20 cellular contexts compared by ENCODE assay signal in genomic region chr17:44995602-44996001, GRCh38. TPM values are rescaled to one million over a fixed set of nuclear protein-coding genes. Genes with fewer than 3 reads are reported as not detected.
DNase-seq lines count a peak whose midpoint lies in the region; ATAC-seq and TF ChIP-seq lines count a peak whose summit lies in the region.
"Had no signal": no experiment of that assay in that cellular context is flagged by ENCODE, and none has a peak within 500 bp of the region (broad histone marks: within the 10 kb centered on the region; RNA-seq: fewer than 3 reads in every experiment).

No MANE protein-coding gene starts in this region.

- ATAC-seq in heart right ventricle = peak in 5 of 8 donors; percentile 41 to 83 (median 65)
- no peak for ATAC-seq in HG03439 (IDR thresholded peaks at IDR 0.05; ENCODE audit: unreplicated experiment)
- ATAC-seq: CD8-positive, alpha-beta T cell had no signal

- H3K4me1 ChIP-seq in HEK293 (ENCODE audit: control insufficient read depth, insufficient read depth, low read length) (0 out of 2 replicates have a peak, but pooled peaks cover 3% of the 10 kb centered on the region), heart right ventricle (peaks cover 0 to 18% (median 11%) of the 10 kb centered on the region in 9 donors), osteoblast (ENCODE audit: insufficient read depth, low read length) (no peaks in the 10 kb centered on the region), transverse colon (no peaks in the 10 kb centered on the region)

- H4K20me1 ChIP-seq in osteoblast (ENCODE audit: insufficient read depth, low read length) = no peaks in the 10 kb centered on the region
- H4K20me1 ChIP-seq: BLaER1 treated with 17β-estradiol and CSF1 and Interleukin-3, amounts not matched to agents 10 nM and 100 nM had no signal

- no peaks in the 10 kb centered on the region for H3K4me1 Mint-ChIP-seq in activated naive CD4-positive, alpha-beta T cell treated with anti-CD3 and anti-CD28 coated beads, Interleukin-2, amount 10 ng/mL, durations not matched to agents 7 days and 5 days

- DNase-seq in WERI-Rb-1 = peak; percentile 62
- peak; percentile 38 to 45 for DNase-seq in heart right ventricle
- peak; percentile 66 for DNase-seq in osteoblast (ENCODE audit: insufficient read length, low spot score, missing footprints)
- DNase-seq in activated naive CD4-positive, alpha-beta T cell treated with anti-CD3 and anti-CD28 coated beads, Interleukin-2, amount 10 ng/mL, durations not matched to agents 7 days and 5 days = no peak
- no peak for DNase-seq in transverse colon
- DNase-seq: Calu3; CD8-positive, alpha-beta T cell; EL; GF-D8; KG1; NCI-H1092 treated with DMSO at 0.1 percent for 48 hours; NCI-H1436 treated with DMSO at 0.1 percent for 48 hours; NCI-H1930; NCI-H2227 treated with DMSO at 0.1 percent for 48 hours; NCI-H510A; NK-92 treated with Interleukin-12 subunit alpha and Interleukin-12 subunit beta, amount 100 ng/mL, for 24 hours had no signal

- no peaks in the 10 kb centered on the region for H3K79me2 ChIP-seq in osteoblast (ENCODE audit: insufficient read depth, low read length)

- CTCF ChIA-PET in HEK293 (lab: Yijun Ruan, JAX) = interaction anchor here (0.7 to 1.7 kb wide), 4 partner anchors 18 to 783 kb away, joined by 3 to 5 read pairs (median 3); no protein-coding TSS in a partner anchor
- CTCF ChIA-PET in activated naive CD4-positive, alpha-beta T cell treated with anti-CD3 and anti-CD28 coated beads, Interleukin-2, amount 10 ng/mL, durations not matched to agents 7 days and 5 days (lab: Charles Lee) = no interaction called here

- H3K4me2 ChIP-seq in osteoblast (ENCODE audit: insufficient read depth, low read length) = no peak overlapping the region

- TF ChIP-seq CTCF in HEK293 (tag by site-specific recombination; IDR thresholded peaks at IDR 0.05) (no peak), WERI-Rb-1 (IDR thresholded peaks at IDR 0.05; ENCODE audit: low read depth, low read length) (no peak), heart right ventricle (IDR thresholded peaks at IDR 0.05) (no peak), osteoblast (IDR thresholded peaks at IDR 0.05; ENCODE audit: extremely low read depth, low read depth, low read length) (no peak), transverse colon (IDR thresholded peaks at IDR 0.05) (no peak)

- H3K36me3 ChIP-seq in HEK293 (ENCODE audit: control insufficient read depth in 2 of 2, insufficient read depth in 1 of 2, low read length in 2 of 2) (no peaks in the 10 kb centered on the region), WERI-Rb-1 (no peaks in the 10 kb centered on the region), heart right ventricle (no peaks in the 10 kb centered on the region), osteoblast (ENCODE audit: insufficient read depth, low read length) (no peaks in the 10 kb centered on the region), transverse colon (no peaks in the 10 kb centered on the region)
- H3K36me3 ChIP-seq: BLaER1 treated with 17β-estradiol and CSF1 and Interleukin-3, amounts not matched to agents 10 nM and 100 nM had no signal

- H3K9me3 Mint-ChIP-seq in activated naive CD4-positive, alpha-beta T cell treated with anti-CD3 and anti-CD28 coated beads, Interleukin-2, amount 10 ng/mL, durations not matched to agents 7 days and 5 days = no peaks in the 10 kb centered on the region

- H3K36me3 Mint-ChIP-seq in activated naive CD4-positive, alpha-beta T cell treated with anti-CD3 and anti-CD28 coated beads, Interleukin-2, amount 10 ng/mL, durations not matched to agents 7 days and 5 days = no peaks in the 10 kb centered on the region
- H3K36me3 Mint-ChIP-seq: CD8-positive, alpha-beta T cell had no signal

- H3K27ac Mint-ChIP-seq in activated naive CD4-positive, alpha-beta T cell treated with anti-CD3 and anti-CD28 coated beads, Interleukin-2, amount 10 ng/mL, durations not matched to agents 7 days and 5 days = no peak overlapping the region
- H3K27ac Mint-ChIP-seq: CD8-positive, alpha-beta T cell had no signal

- H3K4me3 Mint-ChIP-seq in activated naive CD4-positive, alpha-beta T cell treated with anti-CD3 and anti-CD28 coated beads, Interleukin-2, amount 10 ng/mL, durations not matched to agents 7 days and 5 days = no peak overlapping the region
- H3K4me3 Mint-ChIP-seq: CD8-positive, alpha-beta T cell had no signal

- POLR2A ChIA-PET in HEK293 (lab: Yijun Ruan, JAX) = interaction anchor here (0.7 kb wide), 1 partner anchor 65 kb away, joined by 3 read pairs; the partner anchor contains the start of gene NMT1

- intact Hi-C loops in heart right ventricle (cut with DNase I) = no loop called here
- intact Hi-C loops in transverse colon (cut with DNase I; ENCODE audit: low total_unique reads) = no loop called here

- H3K27me3 Mint-ChIP-seq in activated naive CD4-positive, alpha-beta T cell treated with anti-CD3 and anti-CD28 coated beads, Interleukin-2, amount 10 ng/mL, durations not matched to agents 7 days and 5 days = peaks cover 66% of the 10 kb centered on the region

- in situ Hi-C loops in transverse colon (cut with MboI; ENCODE audit: low pct_ligation_motif_present in 1 of 4, low pct_unique_long_range_greater_than_20kb in 1 of 4, low sequenced_read_pairs in 3 of 4) = no loop called here

- TF ChIP-seq EP300 in transverse colon (IDR thresholded peaks at IDR 0.05; ENCODE audit: low read depth) = no peak

- H3K27me3 ChIP-seq in WERI-Rb-1 (ENCODE audit: insufficient read depth, low read depth, severe bottlenecking) (no peaks in the 10 kb centered on the region), heart right ventricle (peaks cover 0 to 3% (median 0%) of the 10 kb centered on the region in 7 donors), osteoblast (ENCODE audit: insufficient read depth, low read length) (peaks cover 11% of the 10 kb centered on the region), transverse colon (no peaks in the 10 kb centered on the region)
- H3K27me3 ChIP-seq: BLaER1 treated with 17β-estradiol and CSF1 and Interleukin-3, amounts not matched to agents 10 nM and 100 nM had no signal

- no peak for TF ChIP-seq POLR2A in transverse colon (IDR thresholded peaks at IDR 0.05)

- WGBS in heart right ventricle, 2 donors = 23 to 25% methylated on average over 7 of the region's 7 CpGs
- WGBS in transverse colon (ENCODE audit: low coverage in 1 of 2), 2 donors = 46% methylated on average over 7 of the region's 7 CpGs; no CpG with 5 or more reads in 1 of the 2 donors

- H3K9me3 ChIP-seq in HEK293 (ENCODE audit: control insufficient read depth, insufficient read depth, low read depth, low read length) (0 out of 2 replicates have a peak, but pooled peaks cover 2% of the 10 kb centered on the region), WERI-Rb-1 (ENCODE audit: severe bottlenecking) (peaks cover 6% of the 10 kb centered on the region), heart right ventricle (peaks cover 0 to 10% (median 0%) of the 10 kb centered on the region in 11 donors), osteoblast (ENCODE audit: low read depth, low read length) (peaks cover 2% of the 10 kb centered on the region), transverse colon (no peaks in the 10 kb centered on the region)

- no peak overlapping the region for H2AFZ ChIP-seq in osteoblast (ENCODE audit: low read length)

- H3K4me3 ChIP-seq in HEK293 (ENCODE audit: low read depth, low read length) (no peak overlapping the region), WERI-Rb-1 (ENCODE audit: low read depth, low read length) (no peak overlapping the region), heart right ventricle (no peak overlapping the region), osteoblast (ENCODE audit: insufficient read depth, low read length) (no peak overlapping the region), transverse colon (no peak overlapping the region)
- H3K4me3 ChIP-seq: BLaER1 treated with 17β-estradiol and CSF1 and Interleukin-3, amounts not matched to agents 10 nM and 100 nM had no signal

- H3K27ac ChIP-seq in HEK293 (ENCODE audit: extremely low read depth, low read depth, low read length) = no peak overlapping the region
- peak overlapping the region; percentile 22 for H3K27ac ChIP-seq in WERI-Rb-1
- no peak overlapping the region for H3K27ac ChIP-seq in heart right ventricle
- no peak overlapping the region for H3K27ac ChIP-seq in osteoblast (ENCODE audit: low read depth, low read length)
- H3K27ac ChIP-seq in transverse colon = no peak overlapping the region
- H3K27ac ChIP-seq: BLaER1 treated with 17β-estradiol and CSF1 and Interleukin-3, amounts not matched to agents 10 nM and 100 nM; RWPE1 had no signal

TF ChIP-seq in HEK293, 187 proteins besides CTCF, POLR2A, EP300 and RAD21 (continues in another document):
- TF ChIP-seq ZFP69B (tag by site-specific recombination; IDR thresholded peaks at IDR 0.05) (0 out of 2 replicates have a peak, but pooled peaks have one; percentile 23), ZNF692 (tag by site-specific recombination; IDR thresholded peaks at IDR 0.05) (peak; percentile 53), ZNF184 (tag by site-specific recombination; IDR thresholded peaks at IDR 0.05) (no peak)

RNA-seq across cellular contexts. Expression of gene C1QL1, which starts 27.5 kb away (rescaled TPM):
- 10 to 100 TPM in 2 of 10 donors, 1 to 10 TPM in 5, under 1 TPM in 3; 0.37 to 25.6 (median 1.1) TPM for total RNA-seq in heart right ventricle
- 10 to 100 TPM in 1 of 2 donors, 1 to 10 TPM in 1; 2.2 to 12.7 TPM for polyA plus RNA-seq in heart right ventricle
- total RNA-seq in osteoblast = under 0.01 TPM in 1 of 2 replicates, not detected in the other
- total RNA-seq in transverse colon = 1 to 10 TPM in 2 of 4 donors, under 1 TPM in 1, not detected in 1; 0.55 to 6.8 (median 1.1) TPM
- total RNA-seq: CD8-positive, alpha-beta T cell had no signal

RNA-seq across cellular contexts. Expression of gene KIF18B, which starts 48.0 kb away (rescaled TPM):
- total RNA-seq in heart right ventricle (1 to 10 TPM in 3 of 10 donors, under 1 TPM in 6, not detected in 1; 0.11 to 4.3 (median 0.20) TPM), osteoblast (0.72 and 1.2 TPM in 2 replicates), transverse colon (1 to 10 TPM in 3 of 4 donors, under 1 TPM in 1; 0.82 to 7.6 (median 3.7) TPM)
- under 1 TPM; 0.04 to 0.80 TPM for polyA plus RNA-seq in heart right ventricle

RNA-seq across cellular contexts. Expression of gene DCAKD, which starts 55.8 kb away (rescaled TPM):
- total RNA-seq in heart right ventricle (10 to 100 TPM; 28.1 to 46.2 (median 32.7) TPM), osteoblast (34.5 and 39.1 TPM in 2 replicates), transverse colon (100 to 1,000 TPM in 1 of 4 donors, 10 to 100 TPM in 2, 1 to 10 TPM in 1; 9.4 to 144 (median 27.4) TPM)
- 10 to 100 TPM; 21.1 to 22.9 TPM for polyA plus RNA-seq in heart right ventricle

Comparison
In these comparisons a context has a peak if more than half of its experiments do, and no peak if none do; other contexts are left out.
1. DNase-seq: peak in WERI-Rb-1 (single experiment), heart right ventricle (2 of 2) and osteoblast (single experiment); none in activated naive CD4-positive, alpha-beta T cell treated with anti-CD3 and anti-CD28 coated beads, Interleukin-2, amount 10 ng/mL, durations not matched to agents 7 days and 5 days (single experiment) and transverse colon (single experiment).